ENCODE assay signal across 8 cellular contexts in genomic region chr1:168469690-168470089, GRCh38.
DNase-seq lines count a peak whose midpoint lies in the region; ATAC-seq and TF ChIP-seq lines count a peak whose summit lies in the region.

No MANE protein-coding gene starts in this region.

- 20% methylated on average over 2 of the region's 6 CpGs; no CpG with 5 or more reads in 1 of the 2 experiments for WGBS in IMR-90 (ENCODE audit: extremely low coverage in 2 of 2, insufficient read length in 1 of 2), 2 experiments

- H2AK9ac ChIP-seq in IMR-90 (replicated peaks; ENCODE audit: low read depth, low read length, poor library complexity): no peak overlapping the region

- TF ChIP-seq POLR2A in IMR-90 (IDR thresholded peaks at IDR 0.05; ENCODE audit: low read depth, low read length): no peak

- no peak overlapping the region for H2BK120ac ChIP-seq in IMR-90 (ENCODE audit: low read depth, low read length)

- in situ Hi-C loops in IMR-90 (cut with MboI; ENCODE audit: low sequenced_read_pairs): no loop called here

- H3K36me3 Mint-ChIP-seq in activated CD8-positive, alpha-beta memory T cell treated with anti-CD3 and anti-CD28 coated beads, Interleukin-2, amount 10 ng/mL, durations not matched to agents 7 days and 5 days: peaks cover 27% of the 10 kb centered on the region

- H2AK5ac ChIP-seq in IMR-90 (ENCODE audit: low read depth, low read length): no peak overlapping the region

- ATAC-seq in IMR-90 (ENCODE audit: low read depth) (peak; percentile 42; the same call in 1 of the 2 replicates), Right ventricle myocardium superior (ENCODE audit: poor library complexity) (peak; percentile 87)
- ATAC-seq in activated CD8-positive, alpha-beta memory T cell treated with anti-CD3 and anti-CD28 coated beads, Interleukin-2, amount 10 ng/mL, durations not matched to agents 7 days and 5 days: peak; percentile 81

- H3K4me1 ChIP-seq in ACC112 (ENCODE audit: control insufficient read depth, insufficient read depth, low read length, unreplicated experiment) (peaks cover 29% of the 10 kb centered on the region), IMR-90 (ENCODE audit: control insufficient read depth, insufficient read depth, low read length) (peaks cover 2% of the 10 kb centered on the region)

- no peaks in the 10 kb centered on the region for H3K9me1 ChIP-seq in IMR-90 (ENCODE audit: insufficient read depth, low read length)

- H3K27me3 Mint-ChIP-seq in activated CD8-positive, alpha-beta memory T cell treated with anti-CD3 and anti-CD28 coated beads, Interleukin-2, amount 10 ng/mL, durations not matched to agents 7 days and 5 days: no peaks in the 10 kb centered on the region

- H2AFZ ChIP-seq in ACC112 (ENCODE audit: low read length, unreplicated experiment): peak overlapping the region; percentile 6
- no peak overlapping the region for H2AFZ ChIP-seq in IMR-90 (replicated peaks; ENCODE audit: low read length, poor library complexity)

- H2BK20ac ChIP-seq in IMR-90 (ENCODE audit: low read depth, low read length): no peak overlapping the region

- no peaks in the 10 kb centered on the region for H3K79me1 ChIP-seq in IMR-90 (ENCODE audit: low read depth in 1 of 2, low read length in 2 of 2)

- peak; percentile 40 for DNase-seq in IMR-90
- DNase-seq in activated CD8-positive, alpha-beta memory T cell treated with anti-CD3 and anti-CD28 coated beads, Interleukin-2, amount 10 ng/mL, durations not matched to agents 7 days and 5 days: peak; percentile 83
- peak; percentile 84 for DNase-seq in Right ventricle myocardium superior
- DNase-seq in stimulated activated CD4-positive, alpha-beta T cell treated with anti-CD3 and anti-CD28 coated beads, Interleukin-4, amount 100 ng/mL, for 24 hours: peak; percentile 36
- no peak for DNase-seq in NCI-H748 treated with DMSO at 0.1 percent for 48 hours (lab: John Stamatoyannopoulos, UW)
- no peak for DNase-seq in NCI-H1105 treated with DMSO at 0.1 percent for 48 hours (lab: John Stamatoyannopoulos, UW)
- DNase-seq in NCI-H345 treated with DMSO at 0.1 percent for 48 hours (lab: John Stamatoyannopoulos, UW; ENCODE audit: unreplicated experiment): no peak

- H3K36me3 ChIP-seq in ACC112 (ENCODE audit: insufficient read depth, low read length) (no peaks in the 10 kb centered on the region), IMR-90 (ENCODE audit: control insufficient read depth, insufficient read depth, low read length) (no peaks in the 10 kb centered on the region)

- H4K5ac ChIP-seq in IMR-90 (ENCODE audit: low read depth, low read length): no peak overlapping the region

- no peak overlapping the region for H2BK15ac ChIP-seq in IMR-90 (ENCODE audit: low read depth, low read length)

- dilution Hi-C loops in IMR-90 (cut with HindIII; ENCODE audit: low sequenced_read_pairs, unreplicated experiment): no loop called here

- H4K8ac ChIP-seq in IMR-90 (ENCODE audit: low read depth in 2 of 2, low read length in 2 of 2): no peak overlapping the region

- H3K4me3 ChIP-seq in ACC112 (ENCODE audit: low read depth, low read length) (peak overlapping the region; percentile 59; the same call in 1 of the 2 replicates), IMR-90 (ENCODE audit: insufficient read depth, low read depth, low read length) (no peak overlapping the region)

- no TSS peak for BruUV-seq in IMR-90 (replicated peaks; lab: Mats Ljungman, UMichigan)

- peak overlapping the region; percentile 84 for H3K27ac Mint-ChIP-seq in activated CD8-positive, alpha-beta memory T cell treated with anti-CD3 and anti-CD28 coated beads, Interleukin-2, amount 10 ng/mL, durations not matched to agents 7 days and 5 days

- peaks cover 3% of the 10 kb centered on the region; the same call in 1 of the 2 replicates for H3K9me3 ChIP-seq in IMR-90 (ENCODE audit: control insufficient read depth, insufficient read depth, low read length)

- H3K27me3 ChIP-seq in ACC112 (ENCODE audit: insufficient read depth, low read length): no peaks in the 10 kb centered on the region
- H3K27me3 ChIP-seq in IMR-90 (ENCODE audit: control insufficient read depth, insufficient read depth, low read length): no peaks in the 10 kb centered on the region

- no peaks in the 10 kb centered on the region for H3K79me2 ChIP-seq in ACC112 (ENCODE audit: control insufficient read depth, insufficient read depth, low read length, unreplicated experiment)

- no peak overlapping the region for H3K23ac ChIP-seq in IMR-90 (ENCODE audit: low read depth, low read length)

- H3K56ac ChIP-seq in IMR-90 (ENCODE audit: extremely low read depth, insufficient read depth, low read length): no peak overlapping the region

- POLR2A ChIA-PET in IMR-90 (lab: Charles Lee; ENCODE audit: unreplicated experiment): no interaction called here

- TF ChIP-seq RAD21 in IMR-90 (IDR thresholded peaks at IDR 0.05; ENCODE audit: low read length): no peak

- no peak overlapping the region for H3K4me3 Mint-ChIP-seq in activated CD8-positive, alpha-beta memory T cell treated with anti-CD3 and anti-CD28 coated beads, Interleukin-2, amount 10 ng/mL, durations not matched to agents 7 days and 5 days

- no peaks in the 10 kb centered on the region for H4K20me1 ChIP-seq in IMR-90 (ENCODE audit: insufficient read depth, low read length)

- TF ChIP-seq CTCF in IMR-90 (conservative IDR thresholded peaks at IDR 0.05; ENCODE audit: low read depth, low read length): no peak

- CTCF ChIA-PET in IMR-90 (lab: Yijun Ruan, JAX): interaction anchor here (0.6 to 1.4 kb wide), 2 partner anchors 16 to 29 kb away, joined by 3 to 5 read pairs; no protein-coding TSS in a partner anchor
- CTCF ChIA-PET in activated CD8-positive, alpha-beta memory T cell treated with anti-CD3 and anti-CD28 coated beads, Interleukin-2, amount 10 ng/mL, durations not matched to agents 7 days and 5 days (lab: Charles Lee): interaction anchor here (0.8 to 3.2 kb wide), 13 partner anchors 19 to 129 kb away, joined by 3 to 19 read pairs (median 4); no protein-coding TSS in a partner anchor

- no peak overlapping the region for H3K14ac ChIP-seq in IMR-90 (replicated peaks; ENCODE audit: low read depth, low read length)

- H3K27ac ChIP-seq in ACC112 (ENCODE audit: low read depth, low read length): peak overlapping the region; percentile 92
- no peak overlapping the region for H3K27ac ChIP-seq in IMR-90 (ENCODE audit: insufficient read depth, low read length)

- no peak overlapping the region for H3K4me2 ChIP-seq in IMR-90 (ENCODE audit: low read depth, low read length)

- peaks cover 70% of the 10 kb centered on the region for H3K4me1 Mint-ChIP-seq in activated CD8-positive, alpha-beta memory T cell treated with anti-CD3 and anti-CD28 coated beads, Interleukin-2, amount 10 ng/mL, durations not matched to agents 7 days and 5 days

- H3K9me3 Mint-ChIP-seq in activated CD8-positive, alpha-beta memory T cell treated with anti-CD3 and anti-CD28 coated beads, Interleukin-2, amount 10 ng/mL, durations not matched to agents 7 days and 5 days (ENCODE audit: low read depth): peaks cover 13% of the 10 kb centered on the region

- H3K4ac ChIP-seq in IMR-90 (ENCODE audit: low read depth, low read length): no peak overlapping the region

- no peak overlapping the region for H2BK5ac ChIP-seq in IMR-90 (ENCODE audit: low read depth, low read length, poor library complexity, severe bottlenecking)

- no peak overlapping the region; the same call in 1 of the 2 replicates for H4K91ac ChIP-seq in IMR-90 (ENCODE audit: insufficient read depth, low read depth, low read length)

- H3K18ac ChIP-seq in IMR-90 (ENCODE audit: low read depth, low read length): no peak overlapping the region

- no peak overlapping the region for H3K9ac ChIP-seq in IMR-90 (ENCODE audit: low read depth, low read length)

- intact Hi-C loops in IMR-90 (cut with micrococcal nuclease) (loop anchor here (2.0 to 5.0 kb wide), 2 partner anchors 29 to 762 kb away; no protein-coding TSS in a partner anchor), Right ventricle myocardium superior (cut with DNase I) (no loop called here)

TF ChIP-seq in IMR-90, 13 proteins besides CTCF, POLR2A, EP300 and RAD21:
- no peak for TF ChIP-seq FOS (IDR thresholded peaks at IDR 0.05; ENCODE audit: low read depth, low read length)
- no peak for TF ChIP-seq RFX5 (IDR thresholded peaks at IDR 0.05; ENCODE audit: low read depth, low read length)
- TF ChIP-seq MXI1 (IDR thresholded peaks at IDR 0.05; ENCODE audit: borderline replicate concordance, low read depth, low read length): no peak
- TF ChIP-seq SMC3 (IDR thresholded peaks at IDR 0.05; ENCODE audit: low read depth, low read length): no peak
- no peak for TF ChIP-seq MAFK (IDR thresholded peaks at IDR 0.05; ENCODE audit: low read depth, low read length)
- TF ChIP-seq BHLHE40 (IDR thresholded peaks at IDR 0.05; ENCODE audit: low read depth, low read length): no peak
- no peak for TF ChIP-seq MAZ (IDR thresholded peaks at IDR 0.05; ENCODE audit: borderline replicate concordance, low read depth, low read length)
- TF ChIP-seq RCOR1 (IDR thresholded peaks at IDR 0.05; ENCODE audit: insufficient replicate concordance, low read length): no peak
- no peak for TF ChIP-seq NFE2L2 (IDR thresholded peaks at IDR 0.05; ENCODE audit: low read depth, low read length)
- TF ChIP-seq CEBPB (IDR thresholded peaks at IDR 0.05; ENCODE audit: low read depth, low read length): no peak
- TF ChIP-seq, protein P1, sequence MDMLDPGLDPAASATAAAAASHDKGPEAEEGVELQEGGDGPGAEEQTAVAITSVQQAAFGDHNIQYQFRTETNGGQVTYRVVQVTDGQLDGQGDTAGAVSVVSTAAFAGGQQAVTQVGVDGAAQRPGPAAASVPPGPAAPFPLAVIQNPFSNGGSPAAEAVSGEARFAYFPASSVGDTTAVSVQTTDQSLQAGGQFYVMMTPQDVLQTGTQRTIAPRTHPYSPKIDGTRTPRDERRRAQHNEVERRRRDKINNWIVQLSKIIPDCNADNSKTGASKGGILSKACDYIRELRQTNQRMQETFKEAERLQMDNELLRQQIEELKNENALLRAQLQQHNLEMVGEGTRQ (IDR thresholded peaks at IDR 0.05; ENCODE audit: low read depth, low read length): no peak
- TF ChIP-seq, protein P2, sequence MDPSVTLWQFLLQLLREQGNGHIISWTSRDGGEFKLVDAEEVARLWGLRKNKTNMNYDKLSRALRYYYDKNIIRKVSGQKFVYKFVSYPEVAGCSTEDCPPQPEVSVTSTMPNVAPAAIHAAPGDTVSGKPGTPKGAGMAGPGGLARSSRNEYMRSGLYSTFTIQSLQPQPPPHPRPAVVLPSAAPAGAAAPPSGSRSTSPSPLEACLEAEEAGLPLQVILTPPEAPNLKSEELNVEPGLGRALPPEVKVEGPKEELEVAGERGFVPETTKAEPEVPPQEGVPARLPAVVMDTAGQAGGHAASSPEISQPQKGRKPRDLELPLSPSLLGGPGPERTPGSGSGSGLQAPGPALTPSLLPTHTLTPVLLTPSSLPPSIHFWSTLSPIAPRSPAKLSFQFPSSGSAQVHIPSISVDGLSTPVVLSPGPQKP (IDR thresholded peaks at IDR 0.05; ENCODE audit: borderline replicate concordance, low read depth, low read length): no peak
- no peak for TF ChIP-seq CHD1 (IDR thresholded peaks at IDR 0.05; ENCODE audit: low read depth, low read length)

Comparison
In these comparisons a context has a peak if more than half of its experiments do, and no peak if none do; other contexts are left out.
1. DNase-seq: peak in IMR-90 (single experiment), activated CD8-positive, alpha-beta memory T cell treated with anti-CD3 and anti-CD28 coated beads, Interleukin-2, amount 10 ng/mL, durations not matched to agents 7 days and 5 days (single experiment), Right ventricle myocardium superior (single experiment) and stimulated activated CD4-positive, alpha-beta T cell treated with anti-CD3 and anti-CD28 coated beads, Interleukin-4, amount 100 ng/mL, for 24 hours (single experiment); none in NCI-H748 treated with DMSO at 0.1 percent for 48 hours (single experiment), NCI-H1105 treated with DMSO at 0.1 percent for 48 hours (single experiment) and NCI-H345 treated with DMSO at 0.1 percent for 48 hours (single experiment).
2. Peak in every context shown above with its lines, with median percentiles within 50 percentile points of each other: ATAC-seq.